21 cellular contexts compared by ENCODE assay signal in genomic region chr6:144782634-144783033, GRCh38.
DNase-seq lines count a peak whose midpoint lies in the region; ATAC-seq and TF ChIP-seq lines count a peak whose summit lies in the region.
"Had no signal": no experiment of that assay in that cellular context is flagged by ENCODE, and none has a peak within 500 bp of the region (broad histone marks: within the 10 kb centered on the region; RNA-seq: fewer than 3 reads in every experiment).

No MANE protein-coding gene starts in this region.

- no peak overlapping the region for H3K4me2 ChIP-seq in neural progenitor cell
- H3K4me2 ChIP-seq: A549, KMS-11 had no signal

- peak; percentile 61 for ATAC-seq in activated naive CD8-positive, alpha-beta T cell treated with anti-CD3 and anti-CD28 coated beads, Interleukin-2, amount 50 U/mL, for 24 hours
- peak; percentile 95 for ATAC-seq in stimulated activated effector memory CD8-positive, alpha-beta T cell treated with anti-CD3 and anti-CD28 coated beads, Interleukin-12 subunit alpha, Interleukin-12 subunit beta, amount 100 ng/mL, for 72 hours
- ATAC-seq: A549, HepG2 had no signal

- H4K20me1 ChIP-seq in neural progenitor cell (ENCODE audit: low read depth), result no peaks in the 10 kb centered on the region

- DNase-seq in activated CD4-positive, alpha-beta memory T cell treated with anti-CD3 and anti-CD28 coated beads for 36 hours, result peak; percentile 49
- no peak for DNase-seq in activated CD4-positive, alpha-beta memory T cell treated with anti-CD3 and anti-CD28 coated beads, Interleukin-2, amount 10 ng/mL, durations not matched to agents 7 days and 5 days
- no peak for DNase-seq in activated naive CD8-positive, alpha-beta T cell treated with anti-CD3 and anti-CD28 coated beads, Interleukin-2, amount 50 U/mL, for 24 hours
- no peak for DNase-seq in activated naive CD8-positive, alpha-beta T cell treated with anti-CD3 and anti-CD28 coated beads for 36 hours
- peak; percentile 38 to 53 for DNase-seq in NCI-H526 (lab: John Stamatoyannopoulos, UW)
- no peak for DNase-seq in stimulated activated effector memory CD8-positive, alpha-beta T cell treated with anti-CD3 and anti-CD28 coated beads, Interleukin-12 subunit alpha, Interleukin-12 subunit beta, amount 100 ng/mL, for 72 hours (ENCODE audit: low spot score in 2 of 2)
- DNase-seq in neural progenitor cell (ENCODE audit: low spot score), result no peak
- no peak for DNase-seq in NCI-H446 treated with DMSO at 0.1 percent for 48 hours (lab: John Stamatoyannopoulos, UW)
- DNase-seq: CD4-positive, alpha-beta memory T cell; DMS153; GF-D8; GM23248; HCEC 1CT; MV-4-11; NCI-H1694 treated with DMSO at 0.1 percent for 48 hours; NCI-H510A; NCI-H82; SHP77 had no signal

- intact Hi-C loops in activated CD4-positive, alpha-beta memory T cell treated with anti-CD3 and anti-CD28 coated beads for 36 hours (cut with micrococcal nuclease), result loop anchor here (2.0 kb wide), 1 partner anchor 200 kb away; no protein-coding TSS in a partner anchor

- H3K36me3 ChIP-seq in neural progenitor cell, result no peaks in the 10 kb centered on the region

- POLR2A ChIA-PET in activated CD4-positive, alpha-beta memory T cell treated with anti-CD3 and anti-CD28 coated beads for 36 hours (lab: Charles Lee), result no interaction called here
- POLR2A ChIA-PET in activated CD4-positive, alpha-beta memory T cell treated with anti-CD3 and anti-CD28 coated beads, Interleukin-2, amount 10 ng/mL, durations not matched to agents 7 days and 5 days (lab: Charles Lee), result no interaction called here

- no peaks in the 10 kb centered on the region for H3K79me2 ChIP-seq in neural progenitor cell (ENCODE audit: low read depth)

- H3K4me3 ChIP-seq in neural progenitor cell, result no peak overlapping the region
- H3K4me3 ChIP-seq: A549, GM23248 had no signal

- H3K9ac ChIP-seq in neural progenitor cell, result no peak overlapping the region
- H3K9ac ChIP-seq: GM23248, KMS-11 had no signal

- no peaks in the 10 kb centered on the region for H3K9me3 Mint-ChIP-seq in activated CD4-positive, alpha-beta memory T cell treated with anti-CD3 and anti-CD28 coated beads for 36 hours
- no peaks in the 10 kb centered on the region for H3K9me3 Mint-ChIP-seq in activated CD4-positive, alpha-beta memory T cell treated with anti-CD3 and anti-CD28 coated beads, Interleukin-2, amount 10 ng/mL, durations not matched to agents 7 days and 5 days
- H3K9me3 Mint-ChIP-seq in activated naive CD8-positive, alpha-beta T cell treated with anti-CD3 and anti-CD28 coated beads, Interleukin-2, amount 50 U/mL, for 24 hours, result no peaks in the 10 kb centered on the region
- H3K9me3 Mint-ChIP-seq in activated naive CD8-positive, alpha-beta T cell treated with anti-CD3 and anti-CD28 coated beads for 36 hours, result no peaks in the 10 kb centered on the region
- no peaks in the 10 kb centered on the region for H3K9me3 Mint-ChIP-seq in stimulated activated effector memory CD8-positive, alpha-beta T cell treated with anti-CD3 and anti-CD28 coated beads, Interleukin-12 subunit alpha, Interleukin-12 subunit beta, amount 100 ng/mL, for 72 hours
- H3K9me3 Mint-ChIP-seq in neural progenitor cell, result no peaks in the 10 kb centered on the region
- H3K9me3 Mint-ChIP-seq: CD4-positive, alpha-beta memory T cell had no signal

- TF ChIP-seq CTCF in neural progenitor cell (IDR thresholded peaks at IDR 0.05), result no peak

- H3K4me3 Mint-ChIP-seq in activated CD4-positive, alpha-beta memory T cell treated with anti-CD3 and anti-CD28 coated beads for 36 hours, result no peak overlapping the region
- no peak overlapping the region for H3K4me3 Mint-ChIP-seq in activated CD4-positive, alpha-beta memory T cell treated with anti-CD3 and anti-CD28 coated beads, Interleukin-2, amount 10 ng/mL, durations not matched to agents 7 days and 5 days
- H3K4me3 Mint-ChIP-seq in activated naive CD8-positive, alpha-beta T cell treated with anti-CD3 and anti-CD28 coated beads, Interleukin-2, amount 50 U/mL, for 24 hours, result no peak overlapping the region
- H3K4me3 Mint-ChIP-seq in activated naive CD8-positive, alpha-beta T cell treated with anti-CD3 and anti-CD28 coated beads for 36 hours, result no peak overlapping the region
- no peak overlapping the region for H3K4me3 Mint-ChIP-seq in stimulated activated effector memory CD8-positive, alpha-beta T cell treated with anti-CD3 and anti-CD28 coated beads, Interleukin-12 subunit alpha, Interleukin-12 subunit beta, amount 100 ng/mL, for 72 hours
- H3K4me3 Mint-ChIP-seq in neural progenitor cell, result no peak overlapping the region
- H3K4me3 Mint-ChIP-seq: CD4-positive, alpha-beta memory T cell had no signal

- CTCF ChIA-PET in activated CD4-positive, alpha-beta memory T cell treated with anti-CD3 and anti-CD28 coated beads for 36 hours (lab: Charles Lee), result no interaction called here
- CTCF ChIA-PET in activated CD4-positive, alpha-beta memory T cell treated with anti-CD3 and anti-CD28 coated beads, Interleukin-2, amount 10 ng/mL, durations not matched to agents 7 days and 5 days (lab: Charles Lee), result interaction anchor here (1.5 kb wide), 1 partner anchor 197 kb away, joined by 3 read pairs; no protein-coding TSS in a partner anchor

- H3K27ac ChIP-seq in neural progenitor cell, result no peak overlapping the region
- H3K27ac ChIP-seq: A549, GM23248, KMS-11 had no signal

- H3K27me3 Mint-ChIP-seq in activated CD4-positive, alpha-beta memory T cell treated with anti-CD3 and anti-CD28 coated beads for 36 hours, result no peaks in the 10 kb centered on the region
- no peaks in the 10 kb centered on the region for H3K27me3 Mint-ChIP-seq in activated CD4-positive, alpha-beta memory T cell treated with anti-CD3 and anti-CD28 coated beads, Interleukin-2, amount 10 ng/mL, durations not matched to agents 7 days and 5 days
- no peaks in the 10 kb centered on the region for H3K27me3 Mint-ChIP-seq in activated naive CD8-positive, alpha-beta T cell treated with anti-CD3 and anti-CD28 coated beads, Interleukin-2, amount 50 U/mL, for 24 hours
- no peaks in the 10 kb centered on the region for H3K27me3 Mint-ChIP-seq in activated naive CD8-positive, alpha-beta T cell treated with anti-CD3 and anti-CD28 coated beads for 36 hours
- H3K27me3 Mint-ChIP-seq in neural progenitor cell (ENCODE audit: insufficient read depth, low read depth), result no peaks in the 10 kb centered on the region
- H3K27me3 Mint-ChIP-seq: CD4-positive, alpha-beta memory T cell had no signal

- peaks cover 3% of the 10 kb centered on the region for H3K4me1 Mint-ChIP-seq in activated CD4-positive, alpha-beta memory T cell treated with anti-CD3 and anti-CD28 coated beads for 36 hours (ENCODE audit: low read depth)
- H3K4me1 Mint-ChIP-seq in activated CD4-positive, alpha-beta memory T cell treated with anti-CD3 and anti-CD28 coated beads, Interleukin-2, amount 10 ng/mL, durations not matched to agents 7 days and 5 days, result no peaks in the 10 kb centered on the region
- H3K4me1 Mint-ChIP-seq in activated naive CD8-positive, alpha-beta T cell treated with anti-CD3 and anti-CD28 coated beads, Interleukin-2, amount 50 U/mL, for 24 hours, result peaks cover 2% of the 10 kb centered on the region
- H3K4me1 Mint-ChIP-seq in activated naive CD8-positive, alpha-beta T cell treated with anti-CD3 and anti-CD28 coated beads for 36 hours, result no peaks in the 10 kb centered on the region
- peaks cover 26% of the 10 kb centered on the region for H3K4me1 Mint-ChIP-seq in stimulated activated effector memory CD8-positive, alpha-beta T cell treated with anti-CD3 and anti-CD28 coated beads, Interleukin-12 subunit alpha, Interleukin-12 subunit beta, amount 100 ng/mL, for 72 hours
- H3K4me1 Mint-ChIP-seq in neural progenitor cell, result peaks cover 6% of the 10 kb centered on the region

- no peaks in the 10 kb centered on the region for H3K27me3 ChIP-seq in neural progenitor cell

- no peak overlapping the region for H2AFZ ChIP-seq in neural progenitor cell (replicated peaks)
- H2AFZ ChIP-seq: GM23248 had no signal

- H3K4me1 ChIP-seq in neural progenitor cell, result no peaks in the 10 kb centered on the region
- H3K4me1 ChIP-seq: A549 had no signal

- H3K36me3 Mint-ChIP-seq in activated CD4-positive, alpha-beta memory T cell treated with anti-CD3 and anti-CD28 coated beads for 36 hours, result peaks cover 10% of the 10 kb centered on the region
- H3K36me3 Mint-ChIP-seq in activated CD4-positive, alpha-beta memory T cell treated with anti-CD3 and anti-CD28 coated beads, Interleukin-2, amount 10 ng/mL, durations not matched to agents 7 days and 5 days (ENCODE audit: low read depth), result peaks cover 22% of the 10 kb centered on the region
- peaks cover 15% of the 10 kb centered on the region for H3K36me3 Mint-ChIP-seq in activated naive CD8-positive, alpha-beta T cell treated with anti-CD3 and anti-CD28 coated beads, Interleukin-2, amount 50 U/mL, for 24 hours (ENCODE audit: low read depth)
- peaks cover 2% of the 10 kb centered on the region for H3K36me3 Mint-ChIP-seq in activated naive CD8-positive, alpha-beta T cell treated with anti-CD3 and anti-CD28 coated beads for 36 hours
- H3K36me3 Mint-ChIP-seq in stimulated activated effector memory CD8-positive, alpha-beta T cell treated with anti-CD3 and anti-CD28 coated beads, Interleukin-12 subunit alpha, Interleukin-12 subunit beta, amount 100 ng/mL, for 72 hours, result peaks cover 10% of the 10 kb centered on the region
- H3K36me3 Mint-ChIP-seq in neural progenitor cell, result peaks cover 4% of the 10 kb centered on the region

- no peak overlapping the region for H3K27ac Mint-ChIP-seq in activated CD4-positive, alpha-beta memory T cell treated with anti-CD3 and anti-CD28 coated beads for 36 hours
- H3K27ac Mint-ChIP-seq in activated CD4-positive, alpha-beta memory T cell treated with anti-CD3 and anti-CD28 coated beads, Interleukin-2, amount 10 ng/mL, durations not matched to agents 7 days and 5 days, result no peak overlapping the region
- H3K27ac Mint-ChIP-seq in activated naive CD8-positive, alpha-beta T cell treated with anti-CD3 and anti-CD28 coated beads, Interleukin-2, amount 50 U/mL, for 24 hours, result no peak overlapping the region
- no peak overlapping the region for H3K27ac Mint-ChIP-seq in activated naive CD8-positive, alpha-beta T cell treated with anti-CD3 and anti-CD28 coated beads for 36 hours
- H3K27ac Mint-ChIP-seq in stimulated activated effector memory CD8-positive, alpha-beta T cell treated with anti-CD3 and anti-CD28 coated beads, Interleukin-12 subunit alpha, Interleukin-12 subunit beta, amount 100 ng/mL, for 72 hours, result no peak overlapping the region
- no peak overlapping the region for H3K27ac Mint-ChIP-seq in neural progenitor cell

- no peaks in the 10 kb centered on the region for H3F3A ChIP-seq in neural progenitor cell (ENCODE audit: low read depth)

- H3K9me3 ChIP-seq in neural progenitor cell (ENCODE audit: low read depth), result no peaks in the 10 kb centered on the region
- H3K9me3 ChIP-seq: A549 had no signal

Comparison
In these comparisons a context has a peak if more than half of its experiments do, and no peak if none do; other contexts are left out.
1. DNase-seq: peak in activated CD4-positive, alpha-beta memory T cell treated with anti-CD3 and anti-CD28 coated beads for 36 hours (single experiment) and NCI-H526 (2 of 2); none in activated CD4-positive, alpha-beta memory T cell treated with anti-CD3 and anti-CD28 coated beads, Interleukin-2, amount 10 ng/mL, durations not matched to agents 7 days and 5 days (single experiment), activated naive CD8-positive, alpha-beta T cell treated with anti-CD3 and anti-CD28 coated beads, Interleukin-2, amount 50 U/mL, for 24 hours (single experiment), activated naive CD8-positive, alpha-beta T cell treated with anti-CD3 and anti-CD28 coated beads for 36 hours (single experiment), stimulated activated effector memory CD8-positive, alpha-beta T cell treated with anti-CD3 and anti-CD28 coated beads, Interleukin-12 subunit alpha, Interleukin-12 subunit beta, amount 100 ng/mL, for 72 hours (0 of 2), neural progenitor cell (single experiment) and NCI-H446 treated with DMSO at 0.1 percent for 48 hours (single experiment).